8 cellular contexts compared by ENCODE assay signal in the genomic region with DNA sequence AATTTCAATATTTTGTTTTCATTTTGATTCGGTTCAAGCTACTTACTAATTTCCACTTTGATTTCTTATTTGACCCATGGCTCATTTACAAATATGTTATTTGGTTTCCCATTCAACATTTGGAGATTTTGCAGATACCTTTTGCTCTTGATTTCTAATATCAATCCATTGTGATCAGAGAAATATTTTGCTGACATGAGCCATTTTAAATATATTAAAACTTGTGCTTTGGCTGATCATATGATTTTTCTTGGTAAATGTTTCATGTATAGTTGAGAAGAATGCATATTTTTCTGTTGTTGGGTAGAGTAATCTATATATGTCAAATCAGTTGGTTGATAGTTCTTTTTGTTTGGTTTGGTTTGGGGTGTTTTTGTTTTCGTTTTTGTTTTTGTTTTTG.
"Had no signal": no experiment of that assay in that cellular context is flagged by ENCODE, and none has a peak within 500 bp of the region (broad histone marks: within the 10 kb centered on the region; RNA-seq: fewer than 3 reads in every experiment).

No MANE protein-coding gene starts in this region.

- H3K27ac ChIP-seq: KMS-11 had no signal

- H3K4me1 Mint-ChIP-seq: GM23338, H9 had no signal

- H3K4me2 ChIP-seq: GM23338, KMS-11 had no signal

- H3K9ac ChIP-seq: KMS-11 had no signal

- DNase-seq: H9, HCEC 1CT, KBM-7 had no signal

- H3K4me3 Mint-ChIP-seq: GM23338, H9 had no signal

- H3K27ac Mint-ChIP-seq: GM23338, H9 had no signal

- H2AFZ ChIP-seq: GM23338 had no signal

- H3K9me3 Mint-ChIP-seq: GM23338, H9 had no signal

- ATAC-seq: GM23338 had no signal

- FAIRE-seq: H1, H54, HTR-8/SVneo had no signal

- H3K4me3 ChIP-seq: GM23338 had no signal
